Comparison of ENCODE assay signal across 1 cellular context in the genomic region with DNA sequence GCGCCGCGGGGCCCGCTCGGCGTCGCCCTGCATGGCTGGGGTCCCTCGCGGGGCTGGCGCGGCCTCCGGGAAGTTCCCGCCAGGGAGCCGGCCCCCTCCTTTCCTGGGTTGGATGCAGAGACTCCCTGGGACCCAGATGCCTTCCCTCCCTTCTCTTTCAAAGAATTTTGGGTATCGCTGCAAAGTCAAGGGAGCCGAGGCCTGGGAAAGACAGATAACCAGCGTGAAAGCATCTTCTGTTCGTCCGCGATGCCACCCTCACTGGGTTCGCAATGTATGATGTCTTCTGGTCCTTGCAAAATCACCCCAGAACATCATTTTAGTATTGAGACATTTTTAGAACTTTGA.
TF ChIP-seq lines count a peak whose summit lies in the region.

No MANE protein-coding gene starts in this region.

TF ChIP-seq in WTC11, 78 proteins besides CTCF, POLR2A, EP300 and RAD21 (continued from another document):
- TF ChIP-seq ZNF263 (CRISPR knock-in tag; IDR thresholded peaks at IDR 0.05; ENCODE audit: low read depth): no peak
